Comparison of ENCODE assay signal across 2 cellular contexts in the genomic region with DNA sequence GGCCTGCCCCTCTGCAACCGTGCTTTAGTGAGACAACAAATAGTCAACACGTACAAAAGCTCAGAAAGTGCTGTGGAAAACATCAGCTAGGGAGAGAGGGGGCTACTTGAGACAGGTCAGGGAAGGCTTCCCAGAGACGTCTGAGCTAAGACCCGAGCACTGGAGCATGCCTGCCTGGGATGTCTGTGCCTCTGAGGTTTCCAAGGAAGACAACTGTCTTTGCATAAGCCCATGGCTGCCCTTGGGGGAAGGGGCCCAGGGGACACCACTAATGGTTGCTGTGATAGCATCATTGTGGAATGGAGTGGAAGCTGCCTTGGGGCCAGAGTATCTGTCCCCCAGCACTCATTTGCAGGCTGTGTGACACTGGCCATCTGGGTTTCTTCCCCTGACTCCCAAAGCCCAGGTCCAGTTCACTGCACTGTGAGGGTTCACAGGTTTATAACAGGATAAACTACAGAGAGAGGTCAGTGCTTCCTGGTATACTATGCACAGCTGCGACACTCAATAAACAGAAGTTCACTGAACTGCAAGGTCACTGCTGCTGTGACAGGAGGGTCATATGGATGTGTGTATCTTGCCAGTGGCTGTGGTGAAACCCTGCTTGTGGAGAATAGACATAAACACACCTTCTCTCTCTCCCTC.
TF ChIP-seq lines count a peak whose summit lies in the region.

No MANE protein-coding gene starts in this region.

TF ChIP-seq in GM23338, 12 proteins besides CTCF, POLR2A, EP300 and RAD21 (continued from another document):
- TF ChIP-seq, protein P1, sequence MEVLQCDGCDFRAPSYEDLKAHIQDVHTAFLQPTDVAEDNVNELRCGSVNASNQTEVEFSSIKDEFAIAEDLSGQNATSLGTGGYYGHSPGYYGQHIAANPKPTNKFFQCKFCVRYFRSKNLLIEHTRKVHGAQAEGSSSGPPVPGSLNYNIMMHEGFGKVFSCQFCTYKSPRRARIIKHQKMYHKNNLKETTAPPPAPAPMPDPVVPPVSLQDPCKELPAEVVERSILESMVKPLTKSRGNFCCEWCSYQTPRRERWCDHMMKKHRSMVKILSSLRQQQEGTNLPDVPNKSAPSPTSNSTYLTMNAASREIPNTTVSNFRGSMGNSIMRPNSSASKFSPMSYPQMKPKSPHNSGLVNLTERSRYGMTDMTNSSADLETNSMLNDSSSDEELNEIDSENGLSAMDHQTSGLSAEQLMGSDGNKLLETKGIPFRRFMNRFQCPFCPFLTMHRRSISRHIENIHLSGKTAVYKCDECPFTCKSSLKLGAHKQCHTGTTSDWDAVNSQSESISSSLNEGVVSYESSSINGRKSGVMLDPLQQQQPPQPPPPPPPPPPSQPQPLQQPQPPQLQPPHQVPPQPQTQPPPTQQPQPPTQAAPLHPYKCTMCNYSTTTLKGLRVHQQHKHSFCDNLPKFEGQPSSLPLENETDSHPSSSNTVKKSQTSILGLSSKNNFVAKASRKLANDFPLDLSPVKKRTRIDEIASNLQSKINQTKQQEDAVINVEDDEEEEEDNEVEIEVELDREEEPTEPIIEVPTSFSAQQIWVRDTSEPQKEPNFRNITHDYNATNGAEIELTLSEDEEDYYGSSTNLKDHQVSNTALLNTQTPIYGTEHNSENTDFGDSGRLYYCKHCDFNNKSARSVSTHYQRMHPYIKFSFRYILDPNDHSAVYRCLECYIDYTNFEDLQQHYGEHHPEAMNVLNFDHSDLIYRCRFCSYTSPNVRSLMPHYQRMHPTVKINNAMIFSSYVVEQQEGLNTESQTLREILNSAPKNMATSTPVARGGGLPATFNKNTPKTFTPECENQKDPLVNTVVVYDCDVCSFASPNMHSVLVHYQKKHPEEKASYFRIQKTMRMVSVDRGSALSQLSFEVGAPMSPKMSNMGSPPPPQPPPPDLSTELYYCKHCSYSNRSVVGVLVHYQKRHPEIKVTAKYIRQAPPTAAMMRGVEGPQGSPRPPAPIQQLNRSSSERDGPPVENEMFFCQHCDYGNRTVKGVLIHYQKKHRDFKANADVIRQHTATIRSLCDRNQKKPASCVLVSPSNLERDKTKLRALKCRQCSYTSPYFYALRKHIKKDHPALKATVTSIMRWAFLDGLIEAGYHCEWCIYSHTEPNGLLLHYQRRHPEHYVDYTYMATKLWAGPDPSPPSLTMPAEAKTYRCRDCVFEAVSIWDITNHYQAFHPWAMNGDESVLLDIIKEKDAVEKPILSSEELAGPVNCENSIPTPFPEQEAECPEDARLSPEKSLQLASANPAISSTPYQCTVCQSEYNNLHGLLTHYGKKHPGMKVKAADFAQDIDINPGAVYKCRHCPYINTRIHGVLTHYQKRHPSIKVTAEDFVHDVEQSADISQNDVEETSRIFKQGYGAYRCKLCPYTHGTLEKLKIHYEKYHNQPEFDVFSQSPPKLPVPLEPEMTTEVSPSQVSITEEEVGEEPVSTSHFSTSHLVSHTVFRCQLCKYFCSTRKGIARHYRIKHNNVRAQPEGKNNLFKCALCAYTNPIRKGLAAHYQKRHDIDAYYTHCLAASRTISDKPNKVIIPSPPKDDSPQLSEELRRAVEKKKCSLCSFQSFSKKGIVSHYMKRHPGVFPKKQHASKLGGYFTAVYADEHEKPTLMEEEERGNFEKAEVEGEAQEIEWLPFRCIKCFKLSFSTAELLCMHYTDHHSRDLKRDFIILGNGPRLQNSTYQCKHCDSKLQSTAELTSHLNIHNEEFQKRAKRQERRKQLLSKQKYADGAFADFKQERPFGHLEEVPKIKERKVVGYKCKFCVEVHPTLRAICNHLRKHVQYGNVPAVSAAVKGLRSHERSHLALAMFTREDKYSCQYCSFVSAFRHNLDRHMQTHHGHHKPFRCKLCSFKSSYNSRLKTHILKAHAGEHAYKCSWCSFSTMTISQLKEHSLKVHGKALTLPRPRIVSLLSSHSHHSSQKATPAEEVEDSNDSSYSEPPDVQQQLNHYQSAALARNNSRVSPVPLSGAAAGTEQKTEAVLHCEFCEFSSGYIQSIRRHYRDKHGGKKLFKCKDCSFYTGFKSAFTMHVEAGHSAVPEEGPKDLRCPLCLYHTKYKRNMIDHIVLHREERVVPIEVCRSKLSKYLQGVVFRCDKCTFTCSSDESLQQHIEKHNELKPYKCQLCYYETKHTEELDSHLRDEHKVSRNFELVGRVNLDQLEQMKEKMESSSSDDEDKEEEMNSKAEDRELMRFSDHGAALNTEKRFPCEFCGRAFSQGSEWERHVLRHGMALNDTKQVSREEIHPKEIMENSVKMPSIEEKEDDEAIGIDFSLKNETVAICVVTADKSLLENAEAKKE (CRISPR knock-in tag; IDR thresholded peaks at IDR 0.05): no peak
- no peak for TF ChIP-seq CREB1 (CRISPR knock-in tag; IDR thresholded peaks at IDR 0.05; ENCODE audit: low read depth)
- no peak for TF ChIP-seq NANOG (IDR thresholded peaks at IDR 0.05; ENCODE audit: borderline replicate concordance)
- no peak for TF ChIP-seq JUNB (IDR thresholded peaks at IDR 0.05; ENCODE audit: unreplicated experiment)
- TF ChIP-seq, protein P2, sequence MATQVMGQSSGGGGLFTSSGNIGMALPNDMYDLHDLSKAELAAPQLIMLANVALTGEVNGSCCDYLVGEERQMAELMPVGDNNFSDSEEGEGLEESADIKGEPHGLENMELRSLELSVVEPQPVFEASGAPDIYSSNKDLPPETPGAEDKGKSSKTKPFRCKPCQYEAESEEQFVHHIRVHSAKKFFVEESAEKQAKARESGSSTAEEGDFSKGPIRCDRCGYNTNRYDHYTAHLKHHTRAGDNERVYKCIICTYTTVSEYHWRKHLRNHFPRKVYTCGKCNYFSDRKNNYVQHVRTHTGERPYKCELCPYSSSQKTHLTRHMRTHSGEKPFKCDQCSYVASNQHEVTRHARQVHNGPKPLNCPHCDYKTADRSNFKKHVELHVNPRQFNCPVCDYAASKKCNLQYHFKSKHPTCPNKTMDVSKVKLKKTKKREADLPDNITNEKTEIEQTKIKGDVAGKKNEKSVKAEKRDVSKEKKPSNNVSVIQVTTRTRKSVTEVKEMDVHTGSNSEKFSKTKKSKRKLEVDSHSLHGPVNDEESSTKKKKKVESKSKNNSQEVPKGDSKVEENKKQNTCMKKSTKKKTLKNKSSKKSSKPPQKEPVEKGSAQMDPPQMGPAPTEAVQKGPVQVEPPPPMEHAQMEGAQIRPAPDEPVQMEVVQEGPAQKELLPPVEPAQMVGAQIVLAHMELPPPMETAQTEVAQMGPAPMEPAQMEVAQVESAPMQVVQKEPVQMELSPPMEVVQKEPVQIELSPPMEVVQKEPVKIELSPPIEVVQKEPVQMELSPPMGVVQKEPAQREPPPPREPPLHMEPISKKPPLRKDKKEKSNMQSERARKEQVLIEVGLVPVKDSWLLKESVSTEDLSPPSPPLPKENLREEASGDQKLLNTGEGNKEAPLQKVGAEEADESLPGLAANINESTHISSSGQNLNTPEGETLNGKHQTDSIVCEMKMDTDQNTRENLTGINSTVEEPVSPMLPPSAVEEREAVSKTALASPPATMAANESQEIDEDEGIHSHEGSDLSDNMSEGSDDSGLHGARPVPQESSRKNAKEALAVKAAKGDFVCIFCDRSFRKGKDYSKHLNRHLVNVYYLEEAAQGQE (IDR thresholded peaks at IDR 0.05; ENCODE audit: unreplicated experiment): no peak
- TF ChIP-seq ZNF114 (CRISPR knock-in tag; IDR thresholded peaks at IDR 0.05): no peak
- no peak for TF ChIP-seq EZH2phosphoT487 (IDR thresholded peaks at IDR 0.05; ENCODE audit: unreplicated experiment)
- TF ChIP-seq STAT1 (IDR thresholded peaks at IDR 0.05; ENCODE audit: unreplicated experiment): no peak

TF ChIP-seq in liver, 16 proteins besides CTCF, POLR2A, EP300 and RAD21 (continued from another document):
- TF ChIP-seq NR2F2 (IDR thresholded peaks at IDR 0.05) (peak; percentile 87), GABPA (IDR thresholded peaks at IDR 0.05 in 1 of 2, conservative IDR thresholded peaks at IDR 0.05 in 1 of 2) (no peak), HNF4A (conservative IDR thresholded peaks at IDR 0.05) (peak; percentile 75 to 83), YY1 (IDR thresholded peaks at IDR 0.05) (peak; percentile 54), JUND (IDR thresholded peaks at IDR 0.05) (peak in 1 of 2 donors; percentile 32), FOXA1 (IDR thresholded peaks at IDR 0.05) (no peak), RXRA (IDR thresholded peaks at IDR 0.05) (peak; percentile 99 to 100)
- TF ChIP-seq, protein P3, sequence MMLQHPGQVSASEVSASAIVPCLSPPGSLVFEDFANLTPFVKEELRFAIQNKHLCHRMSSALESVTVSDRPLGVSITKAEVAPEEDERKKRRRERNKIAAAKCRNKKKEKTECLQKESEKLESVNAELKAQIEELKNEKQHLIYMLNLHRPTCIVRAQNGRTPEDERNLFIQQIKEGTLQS (IDR thresholded peaks at IDR 0.05): no peak
- TF ChIP-seq, protein P4, sequence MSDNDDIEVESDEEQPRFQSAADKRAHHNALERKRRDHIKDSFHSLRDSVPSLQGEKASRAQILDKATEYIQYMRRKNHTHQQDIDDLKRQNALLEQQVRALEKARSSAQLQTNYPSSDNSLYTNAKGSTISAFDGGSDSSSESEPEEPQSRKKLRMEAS (IDR thresholded peaks at IDR 0.05): peak; percentile 58
- TF ChIP-seq, protein P5, sequence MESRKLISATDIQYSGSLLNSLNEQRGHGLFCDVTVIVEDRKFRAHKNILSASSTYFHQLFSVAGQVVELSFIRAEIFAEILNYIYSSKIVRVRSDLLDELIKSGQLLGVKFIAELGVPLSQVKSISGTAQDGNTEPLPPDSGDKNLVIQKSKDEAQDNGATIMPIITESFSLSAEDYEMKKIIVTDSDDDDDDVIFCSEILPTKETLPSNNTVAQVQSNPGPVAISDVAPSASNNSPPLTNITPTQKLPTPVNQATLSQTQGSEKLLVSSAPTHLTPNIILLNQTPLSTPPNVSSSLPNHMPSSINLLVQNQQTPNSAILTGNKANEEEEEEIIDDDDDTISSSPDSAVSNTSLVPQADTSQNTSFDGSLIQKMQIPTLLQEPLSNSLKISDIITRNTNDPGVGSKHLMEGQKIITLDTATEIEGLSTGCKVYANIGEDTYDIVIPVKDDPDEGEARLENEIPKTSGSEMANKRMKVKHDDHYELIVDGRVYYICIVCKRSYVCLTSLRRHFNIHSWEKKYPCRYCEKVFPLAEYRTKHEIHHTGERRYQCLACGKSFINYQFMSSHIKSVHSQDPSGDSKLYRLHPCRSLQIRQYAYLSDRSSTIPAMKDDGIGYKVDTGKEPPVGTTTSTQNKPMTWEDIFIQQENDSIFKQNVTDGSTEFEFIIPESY (IDR thresholded peaks at IDR 0.05): no peak
